ENCODE assay signal across 12 cellular contexts in genomic region chr7:1542329-1542728, GRCh38. TPM values are rescaled to one million over a fixed set of nuclear protein-coding genes. Genes with fewer than 3 reads are reported as not detected.
"Had no signal": no experiment of that assay in that cellular context is flagged by ENCODE, and none has a peak within 500 bp of the region (broad histone marks: within the 10 kb centered on the region; RNA-seq: fewer than 3 reads in every experiment).

No MANE protein-coding gene starts in this region.

- H3K9me3 ChIP-seq: esophagus muscularis mucosa, thoracic aorta had no signal

- H3K27ac ChIP-seq: thoracic aorta had no signal

- H3K27ac Mint-ChIP-seq: activated CD4-positive, alpha-beta memory T cell treated with anti-CD3 and anti-CD28 coated beads, Interleukin-2, amount 10 ng/mL, durations not matched to agents 7 days and 5 days; activated CD4-positive, alpha-beta T cell treated with anti-CD3 and anti-CD28 coated beads for 36 hours; activated naive CD8-positive, alpha-beta T cell treated with anti-CD3 and anti-CD28 coated beads for 36 hours; nephron progenitor cell had no signal

- H3K27me3 ChIP-seq: dorsolateral prefrontal cortex, esophagus muscularis mucosa had no signal

- H3K4me3 ChIP-seq: dorsolateral prefrontal cortex, esophagus muscularis mucosa, thoracic aorta had no signal

- FAIRE-seq: endometrium had no signal

- H3K36me3 Mint-ChIP-seq: activated naive CD8-positive, alpha-beta T cell treated with anti-CD3 and anti-CD28 coated beads for 36 hours had no signal

- H3K27me3 Mint-ChIP-seq: activated CD4-positive, alpha-beta memory T cell treated with anti-CD3 and anti-CD28 coated beads, Interleukin-2, amount 10 ng/mL, durations not matched to agents 7 days and 5 days; activated CD4-positive, alpha-beta T cell treated with anti-CD3 and anti-CD28 coated beads for 36 hours; activated naive CD8-positive, alpha-beta T cell treated with anti-CD3 and anti-CD28 coated beads for 36 hours; stimulated activated naive CD8-positive, alpha-beta T cell treated with anti-CD3 and anti-CD28 coated beads, Interleukin-15, amount 100 ng/mL, for 72 hours had no signal

- H3K4me1 Mint-ChIP-seq: activated CD4-positive, alpha-beta memory T cell treated with anti-CD3 and anti-CD28 coated beads, Interleukin-2, amount 10 ng/mL, durations not matched to agents 7 days and 5 days had no signal

- ATAC-seq: activated CD4-positive, alpha-beta T cell treated with anti-CD3 and anti-CD28 coated beads for 36 hours; stimulated activated naive CD8-positive, alpha-beta T cell treated with anti-CD3 and anti-CD28 coated beads, Interleukin-15, amount 100 ng/mL, for 72 hours had no signal

- DNase-seq: activated CD4-positive, alpha-beta memory T cell treated with anti-CD3 and anti-CD28 coated beads, Interleukin-2, amount 10 ng/mL, durations not matched to agents 7 days and 5 days; activated CD4-positive, alpha-beta T cell treated with anti-CD3 and anti-CD28 coated beads for 36 hours; activated gamma-delta T cell treated with Interleukin-2 at 50 U/mL for 16 hours; activated naive CD8-positive, alpha-beta T cell treated with anti-CD3 and anti-CD28 coated beads for 36 hours; activated T-cell treated with anti-CD3 and anti-CD28 coated beads, Interleukin-2, amount 50 U/mL, for 48 hours; dorsolateral prefrontal cortex; stimulated activated CD4-positive, alpha-beta T cell treated with anti-CD3 and anti-CD28 coated beads, Interleukin-4, amount 100 ng/mL, for 1 hour; stimulated activated naive CD8-positive, alpha-beta T cell treated with anti-CD3 and anti-CD28 coated beads, Interleukin-15, amount 100 ng/mL, for 72 hours had no signal

- H3K4me3 Mint-ChIP-seq: activated CD4-positive, alpha-beta memory T cell treated with anti-CD3 and anti-CD28 coated beads, Interleukin-2, amount 10 ng/mL, durations not matched to agents 7 days and 5 days; activated CD4-positive, alpha-beta T cell treated with anti-CD3 and anti-CD28 coated beads for 36 hours; activated naive CD8-positive, alpha-beta T cell treated with anti-CD3 and anti-CD28 coated beads for 36 hours; stimulated activated naive CD8-positive, alpha-beta T cell treated with anti-CD3 and anti-CD28 coated beads, Interleukin-15, amount 100 ng/mL, for 72 hours had no signal

- H3K9me3 Mint-ChIP-seq: activated CD4-positive, alpha-beta memory T cell treated with anti-CD3 and anti-CD28 coated beads, Interleukin-2, amount 10 ng/mL, durations not matched to agents 7 days and 5 days; activated naive CD8-positive, alpha-beta T cell treated with anti-CD3 and anti-CD28 coated beads for 36 hours; nephron progenitor cell; stimulated activated naive CD8-positive, alpha-beta T cell treated with anti-CD3 and anti-CD28 coated beads, Interleukin-15, amount 100 ng/mL, for 72 hours had no signal

RNA-seq across cellular contexts. Expression of gene TMEM184A, which starts 13.7 kb away (rescaled TPM):
- total RNA-seq: activated CD4-positive, alpha-beta memory T cell treated with anti-CD3 and anti-CD28 coated beads, Interleukin-2, amount 10 ng/mL, durations not matched to agents 7 days and 5 days had no signal
